In genomic region chr19:43452517-43453045, GRCh38 we compare ENCODE assay signal across 32 cellular contexts. TPM values are rescaled to one million over a fixed set of nuclear protein-coding genes. Genes with fewer than 3 reads are reported as not detected.
"Had no signal": no experiment of that assay in that cellular context is flagged by ENCODE, and none has a peak within 500 bp of the region (broad histone marks: within the 10 kb centered on the region; RNA-seq: fewer than 3 reads in every experiment).

No MANE protein-coding gene starts in this region.

- H3K27ac Mint-ChIP-seq: activated CD4-positive, alpha-beta T cell treated with anti-CD3 and anti-CD28 coated beads for 36 hours; activated naive CD4-positive, alpha-beta T cell treated with anti-CD3 and anti-CD28 coated beads for 36 hours; activated naive CD8-positive, alpha-beta T cell treated with anti-CD3 and anti-CD28 coated beads for 36 hours; brain; mesothelial cell of epicardium; stimulated activated effector memory CD8-positive, alpha-beta T cell treated with anti-CD3 and anti-CD28 coated beads, Interleukin-12 subunit alpha, Interleukin-12 subunit beta, amount 100 ng/mL, for 72 hours; T-helper 2 cell treated with Interferon-gamma antibody and Interleukin-4, amounts not matched to agents 5 μg/mL and 100 μg/mL, for 36 hours had no signal

- H3K27ac ChIP-seq: ascending aorta, coronary artery, pancreas, prostate gland, sigmoid colon, thyroid gland had no signal

- H3K27me3 Mint-ChIP-seq: activated CD4-positive, alpha-beta T cell treated with anti-CD3 and anti-CD28 coated beads for 36 hours; activated naive CD8-positive, alpha-beta T cell treated with anti-CD3 and anti-CD28 coated beads for 36 hours; stimulated activated naive CD8-positive, alpha-beta T cell treated with anti-CD3 and anti-CD28 coated beads, Interleukin-15, amount 100 ng/mL, for 72 hours had no signal

- H3K4me1 ChIP-seq: ascending aorta, pancreas, thyroid gland had no signal

- H3K36me3 Mint-ChIP-seq: brain; mesothelial cell of epicardium; stimulated activated effector memory CD8-positive, alpha-beta T cell treated with anti-CD3 and anti-CD28 coated beads, Interleukin-12 subunit alpha, Interleukin-12 subunit beta, amount 100 ng/mL, for 72 hours had no signal

- H3K4me3 ChIP-seq: ascending aorta, coronary artery, esophagus squamous epithelium, pancreas, prostate gland, sigmoid colon, thyroid gland had no signal

- H3K27me3 ChIP-seq: ascending aorta, esophagus squamous epithelium, pancreas, sigmoid colon, thyroid gland had no signal

- H3K9me3 ChIP-seq: ascending aorta, esophagus squamous epithelium, pancreas, prostate gland, sigmoid colon, thyroid gland had no signal

- H3K4me1 Mint-ChIP-seq: brain had no signal

- H3K9me3 Mint-ChIP-seq: effector memory CD8-positive, alpha-beta T cell had no signal

- H3K4me3 Mint-ChIP-seq: activated CD4-positive, alpha-beta T cell treated with anti-CD3 and anti-CD28 coated beads for 36 hours; activated naive CD4-positive, alpha-beta T cell treated with anti-CD3 and anti-CD28 coated beads for 36 hours; activated naive CD8-positive, alpha-beta T cell treated with anti-CD3 and anti-CD28 coated beads for 36 hours; brain; effector memory CD8-positive, alpha-beta T cell; mesothelial cell of epicardium; naive B cell; stimulated activated effector memory CD8-positive, alpha-beta T cell treated with anti-CD3 and anti-CD28 coated beads, Interleukin-12 subunit alpha, Interleukin-12 subunit beta, amount 100 ng/mL, for 72 hours; stimulated activated naive CD8-positive, alpha-beta T cell treated with anti-CD3 and anti-CD28 coated beads, Interleukin-15, amount 100 ng/mL, for 72 hours; T-helper 2 cell treated with Interferon-gamma antibody and Interleukin-4, amounts not matched to agents 5 μg/mL and 100 μg/mL, for 36 hours had no signal

- DNase-seq: activated CD4-positive, alpha-beta T cell treated with anti-CD3 and anti-CD28 coated beads for 36 hours; activated CD4-positive, CD25-positive, alpha-beta regulatory T cell; activated effector memory CD4-positive, alpha-beta T cell treated with anti-CD3 and anti-CD28 coated beads, Interleukin-2, amount 50 U/mL, for 16 hours; activated naive CD4-positive, alpha-beta T cell treated with anti-CD3 and anti-CD28 coated beads for 36 hours; activated naive CD8-positive, alpha-beta T cell treated with anti-CD3 and anti-CD28 coated beads for 36 hours; effector memory CD8-positive, alpha-beta T cell; esophagus squamous epithelium; head of caudate nucleus; hippocampal formation; left colon; naive B cell; pancreas; retina; sigmoid colon; small intestine; stimulated activated CD4-positive, alpha-beta T cell treated with anti-CD3 and anti-CD28 coated beads, Interleukin-4, amount 100 ng/mL, for 24 hours; stimulated activated naive CD8-positive, alpha-beta T cell treated with anti-CD3 and anti-CD28 coated beads, Interleukin-15, amount 100 ng/mL, for 72 hours; thyroid gland had no signal

- ATAC-seq: activated CD4-positive, alpha-beta T cell treated with anti-CD3 and anti-CD28 coated beads for 36 hours; effector memory CD8-positive, alpha-beta T cell; left colon; pancreas; stimulated activated effector memory CD8-positive, alpha-beta T cell treated with anti-CD3 and anti-CD28 coated beads, Interleukin-12 subunit alpha, Interleukin-12 subunit beta, amount 100 ng/mL, for 72 hours; stimulated activated naive CD8-positive, alpha-beta T cell treated with anti-CD3 and anti-CD28 coated beads, Interleukin-15, amount 100 ng/mL, for 72 hours had no signal

- FAIRE-seq: endothelial cell of umbilical vein, kidney, pancreas, small intestine had no signal

- H3K36me3 ChIP-seq: ascending aorta, esophagus squamous epithelium, pancreas, prostate gland, sigmoid colon, thyroid gland had no signal

RNA-seq across cellular contexts. Expression of gene LYPD3, which starts 12.8 kb away (rescaled TPM):
- total RNA-seq: ascending aorta, cardiac septum, cerebellum, endothelial cell of umbilical vein had no signal
- polyA plus RNA-seq: neural cell had no signal

RNA-seq across cellular contexts. Expression of gene TEX101, which starts 37.9 kb away (rescaled TPM):
- total RNA-seq: activated CD4-positive, alpha-beta T cell treated with anti-CD3 and anti-CD28 coated beads for 36 hours; activated naive CD4-positive, alpha-beta T cell treated with anti-CD3 and anti-CD28 coated beads for 36 hours; activated naive CD8-positive, alpha-beta T cell treated with anti-CD3 and anti-CD28 coated beads for 36 hours; ascending aorta; cardiac septum; cerebellum; endothelial cell of umbilical vein; kidney; liver; mesothelial cell of epicardium; pancreas; sigmoid colon; ureter had no signal
- polyA plus RNA-seq: endothelial cell of umbilical vein, liver, neural cell, pancreas, small intestine had no signal
